Comparison of ENCODE assay signal across 1 cellular context in the genomic region with DNA sequence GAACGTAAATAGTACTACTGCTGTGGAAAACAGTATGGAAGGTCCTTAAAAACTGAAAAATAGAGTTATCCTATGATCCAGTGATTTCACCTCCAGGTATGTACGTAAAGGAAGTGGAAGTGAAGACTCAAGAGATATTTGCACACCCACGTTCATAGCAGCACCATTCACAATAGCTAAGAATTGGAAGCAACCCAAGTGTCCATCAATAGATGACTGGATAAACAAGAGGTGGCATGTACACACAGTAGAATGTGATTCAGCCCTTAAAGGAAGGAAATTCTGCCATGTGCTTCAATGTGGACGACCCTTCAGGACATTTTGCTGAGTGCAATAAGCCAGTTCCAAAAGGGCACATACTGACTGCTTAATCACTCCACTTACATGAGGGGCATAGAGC.
TF ChIP-seq lines count a peak whose summit lies in the region.

No MANE protein-coding gene starts in this region.

TF ChIP-seq in endothelial cell of umbilical vein, 7 proteins besides CTCF, POLR2A, EP300 and RAD21 (continued from another document):
- no peak for TF ChIP-seq MYC (IDR thresholded peaks at IDR 0.05; ENCODE audit: low read depth, low read length)
- TF ChIP-seq MAX (IDR thresholded peaks at IDR 0.05; ENCODE audit: insufficient read depth, insufficient read length) = no peak
